In the genomic region with DNA sequence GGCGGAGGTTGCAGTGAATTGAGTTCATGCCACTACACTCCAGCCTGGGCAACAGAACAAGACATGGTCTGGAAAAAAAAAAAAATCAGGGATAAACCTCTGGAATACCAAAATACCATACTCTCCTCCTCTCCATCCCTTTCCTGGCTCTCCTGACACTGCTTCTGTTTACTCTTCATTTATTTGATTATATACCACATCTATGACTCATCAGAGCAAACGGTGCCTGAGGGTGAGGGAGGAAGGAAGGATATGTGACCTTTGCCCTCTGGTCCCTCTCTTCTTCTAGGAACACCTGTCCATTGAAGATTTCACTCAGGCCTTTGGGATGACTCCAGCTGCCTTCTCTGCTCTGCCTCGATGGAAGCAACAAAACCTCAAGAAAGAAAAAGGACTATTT, we compare ENCODE assay signal across 14 cellular contexts. TPM values are rescaled to one million over a fixed set of nuclear protein-coding genes. Genes with fewer than 3 reads are reported as not detected.
DNase-seq lines count a peak whose midpoint lies in the region; ATAC-seq and TF ChIP-seq lines count a peak whose summit lies in the region.
"Had no signal": no experiment of that assay in that cellular context is flagged by ENCODE, and none has a peak within 500 bp of the region (broad histone marks: within the 10 kb centered on the region; RNA-seq: fewer than 3 reads in every experiment).

No MANE protein-coding gene starts in this region.

- RAD21 ChIA-PET in HCT116 (lab: Charles Lee; ENCODE audit: low non-redundant PET in 1 of 2, low total read pairs in 2 of 2, uncharacterized antibody in 2 of 2, unreplicated experiment in 2 of 2), result no interaction called here

- POLR2A ChIA-PET in HCT116 (lab: Charles Lee), result no interaction called here

- H3K79me2 ChIP-seq in HCT116 (ENCODE audit: insufficient read depth, low read length), result no peaks in the 10 kb centered on the region
- H3K79me2 ChIP-seq in hepatocyte, result no peaks in the 10 kb centered on the region

- ATAC-seq in HCT116, result peak; percentile 76
- ATAC-seq: activated T-cell treated with anti-CD3 and anti-CD28 coated beads, Interleukin-2, amount 50 U/mL, for 4 hours; left lung had no signal

- no peak overlapping the region for H3K9ac ChIP-seq in HCT116 (ENCODE audit: low read length)

- peaks cover 0 to 1% of the 10 kb centered on the region in 2 experiments; a peak in 1 of 4 replicates for H3K36me3 ChIP-seq in HCT116 (ENCODE audit: control insufficient read depth in 1 of 2, insufficient read depth in 2 of 2, low read length in 2 of 2)
- no peaks in the 10 kb centered on the region for H3K36me3 ChIP-seq in hepatocyte (replicated peaks; ENCODE audit: insufficient read depth, low read depth)

- intact Hi-C loops in HCT116 (cut with micrococcal nuclease), result no loop called here

- in situ Hi-C loops in KBM-7 (cut with MboI; ENCODE audit: low pct_unique_long_range_greater_than_20kb, low sequenced_read_pairs), result no loop called here

- no peak for TF ChIP-seq RAD21 in HCT116 (IDR thresholded peaks at IDR 0.05; ENCODE audit: low read depth)

- H3K4me1 ChIP-seq in HCT116 (ENCODE audit: control insufficient read depth in 1 of 2, insufficient read depth in 2 of 2, low read length in 2 of 2) (peaks cover 17% of the 10 kb centered on the region in 2 experiments), hepatocyte (ENCODE audit: insufficient read depth) (peaks cover 23% of the 10 kb centered on the region)
- H3K4me1 ChIP-seq: left lung had no signal

- TF ChIP-seq POLR2A in HCT116 (IDR thresholded peaks at IDR 0.05; ENCODE audit: borderline replicate concordance, extremely low read depth, insufficient read depth, insufficient read length), result no peak

- no peaks in the 10 kb centered on the region for H3K27me3 ChIP-seq in HCT116 (ENCODE audit: insufficient read depth, low read length)
- H3K27me3 ChIP-seq in hepatocyte, result no peaks in the 10 kb centered on the region
- H3K27me3 ChIP-seq: left lung, pancreas had no signal

- H4K20me1 ChIP-seq in HCT116 (ENCODE audit: insufficient read depth), result no peaks in the 10 kb centered on the region
- H4K20me1 ChIP-seq in hepatocyte (ENCODE audit: insufficient read depth, poor library complexity, severe bottlenecking), result no peaks in the 10 kb centered on the region

- H3K27ac ChIP-seq in HCT116 (ENCODE audit: low read depth, low read length), result no peak overlapping the region
- H3K27ac ChIP-seq in hepatocyte, result peak overlapping the region; percentile 58
- H3K27ac ChIP-seq: left lung, pancreas had no signal

- peak; percentile 5 for DNase-seq in AG10803 (ENCODE audit: low read depth)
- no peak for DNase-seq in HCT116 (ENCODE audit: low read depth, low spot score)
- DNase-seq in SHP77 (lab: John Stamatoyannopoulos, UW), result peak; percentile 5 to 21
- DNase-seq in hepatocyte (ENCODE audit: low spot score), result peak; percentile 46
- DNase-seq in stimulated activated CD4-positive, alpha-beta T cell treated with anti-CD3 and anti-CD28 coated beads, Interleukin-12 subunit alpha, Interleukin-12 subunit beta, amount 100 ng/mL, for 4 hours, result no peak
- DNase-seq in KBM-7, result no peak
- no peak for DNase-seq in NCI-H1105 (lab: John Stamatoyannopoulos, UW)
- no peak for DNase-seq in effector CD8-positive, alpha-beta T cell (lab: John Stamatoyannopoulos, UW)
- DNase-seq: activated T-cell treated with anti-CD3 and anti-CD28 coated beads, Interleukin-2, amount 50 U/mL, for 4 hours; CD4-positive, alpha-beta memory T cell; left lung; NCI-H1694; pancreas had no signal

- H3K9me2 ChIP-seq in HCT116 (ENCODE audit: insufficient read depth) (no peaks in the 10 kb centered on the region), hepatocyte (replicated peaks; ENCODE audit: insufficient read depth) (no peaks in the 10 kb centered on the region)

- TF ChIP-seq CTCF in AG10803 (conservative IDR thresholded peaks at IDR 0.05; ENCODE audit: low read length), result no peak
- TF ChIP-seq CTCF in HCT116 (IDR thresholded peaks at IDR 0.05 in 2 of 3, conservative IDR thresholded peaks at IDR 0.05 in 1 of 3; ENCODE audit: borderline replicate concordance in 1 of 3, insufficient read depth in 1 of 3, low read depth in 2 of 3, low read length in 2 of 3), result no peak
- TF ChIP-seq CTCF in hepatocyte (IDR thresholded peaks at IDR 0.05; ENCODE audit: poor library complexity), result no peak

- WGBS in hepatocyte (ENCODE audit: low lambda C conversion rate, missing lambda C conversion rate), result 51% methylated on average over 3 of the region's 3 CpGs

- CTCF ChIA-PET in HCT116 (lab: Charles Lee), result no interaction called here

- BruUV-seq in HCT116 (replicated peaks; lab: Mats Ljungman, UMichigan), result no TSS peak

- no peak overlapping the region for H3K4me3 ChIP-seq in AG10803 (ENCODE audit: low read length)
- H3K4me3 ChIP-seq in HCT116 (replicated peaks in 1 of 2; ENCODE audit: low read depth in 1 of 2, low read length in 2 of 2), result no peak overlapping the region
- H3K4me3 ChIP-seq in hepatocyte, result no peak overlapping the region
- H3K4me3 ChIP-seq: left lung, pancreas had no signal

- H2AFZ ChIP-seq in HCT116 (ENCODE audit: low read depth, low read length, poor library complexity, severe bottlenecking) (no peak overlapping the region), hepatocyte (no peak overlapping the region)

- peak overlapping the region; percentile 9; the same call in 1 of the 2 replicates for H3K4me2 ChIP-seq in HCT116 (ENCODE audit: low read length)
- no peak overlapping the region for H3K4me2 ChIP-seq in hepatocyte

- no peaks in the 10 kb centered on the region for H3K9me3 ChIP-seq in HCT116 (ENCODE audit: control insufficient read depth in 1 of 2, insufficient read depth in 1 of 2, low read depth in 1 of 2, low read length in 2 of 2)
- H3K9me3 ChIP-seq in hepatocyte (ENCODE audit: low read depth), result no peaks in the 10 kb centered on the region
- H3K9me3 ChIP-seq: left lung, pancreas had no signal

TF ChIP-seq in HCT116, 20 proteins besides CTCF, POLR2A, EP300 and RAD21:
- TF ChIP-seq TCF7L2 (IDR thresholded peaks at IDR 0.05; ENCODE audit: borderline replicate concordance, extremely low read depth, insufficient read depth, insufficient read length) (no peak), CBX3 (IDR thresholded peaks at IDR 0.05; ENCODE audit: low read depth) (no peak), YY1 (IDR thresholded peaks at IDR 0.05; ENCODE audit: extremely low read depth, insufficient replicate concordance, low read depth, low read length) (no peak), JUND (IDR thresholded peaks at IDR 0.05) (peak; percentile 29; the same call in 1 of the 2 replicates), FOSL1 (IDR thresholded peaks at IDR 0.05; ENCODE audit: low read depth) (peak; percentile 31; the same call in 1 of the 2 replicates), ATF3 (IDR thresholded peaks at IDR 0.05) (no peak)

RNA-seq across cellular contexts. Expression of gene VIL1, which starts 30.0 kb away (rescaled TPM):
- 0.49 TPM for total RNA-seq in HCT116 (2021; ENCODE audit: unreplicated experiment)
- 0.06 and 0.17 TPM in 2 replicates for polyA plus RNA-seq in HCT116 (2012)
- 218 and 261 TPM in 2 replicates for total RNA-seq in hepatocyte
- polyA plus RNA-seq in hepatocyte, result 151 and 160 TPM in 2 replicates
- total RNA-seq: CD4-positive, alpha-beta memory T cell; temporal lobe had no signal
- polyA plus RNA-seq: CD4-positive, alpha-beta memory T cell had no signal

RNA-seq across cellular contexts. Expression of gene CTDSP1, which starts 49.3 kb away (rescaled TPM):
- total RNA-seq in HCT116 (2021; ENCODE audit: unreplicated experiment) (90.7 TPM), hepatocyte (124 and 142 TPM in 2 replicates)
- 79.4 and 89.3 TPM in 2 replicates for polyA plus RNA-seq in HCT116 (2012)
- polyA plus RNA-seq in hepatocyte, result 48.4 and 53.1 TPM in 2 replicates

Comparison
In these comparisons a context has a peak if more than half of its experiments do, and no peak if none do; other contexts are left out.
1. DNase-seq: peak in AG10803 (single experiment), SHP77 (2 of 2) and hepatocyte (single experiment); none in HCT116 (single experiment), stimulated activated CD4-positive, alpha-beta T cell treated with anti-CD3 and anti-CD28 coated beads, Interleukin-12 subunit alpha, Interleukin-12 subunit beta, amount 100 ng/mL, for 4 hours (single experiment), KBM-7 (single experiment), NCI-H1105 (single experiment) and effector CD8-positive, alpha-beta T cell (single experiment).
2. RNA of gene VIL1, which starts 30.0 kb away (total RNA-seq): 218 to 261 TPM in hepatocyte; 0.49 TPM in HCT116 (single experiment); every median in the first group is over 100 times any median in the second.